In genomic region chr1:149848340-149848771, GRCh38 we compare ENCODE assay signal across 8 cellular contexts. TPM values are rescaled to one million over a fixed set of nuclear protein-coding genes. Genes with fewer than 3 reads are reported as not detected.
DNase-seq lines count a peak whose midpoint lies in the region; ATAC-seq lines count a peak whose summit lies in the region.

No MANE protein-coding gene starts in this region.

- peaks cover 62% of the 10 kb centered on the region for H3K4me1 Mint-ChIP-seq in activated naive CD4-positive, alpha-beta T cell treated with anti-CD3 and anti-CD28 coated beads, Interleukin-2, amount 50 U/mL, for 24 hours
- H3K4me1 Mint-ChIP-seq in T-helper 17 cell, result peaks cover 48% of the 10 kb centered on the region

- ATAC-seq in T-helper 17 cell (no peak), HG03565 (IDR thresholded peaks at IDR 0.05; ENCODE audit: unreplicated experiment) (no peak), GM21367 (IDR thresholded peaks at IDR 0.05; ENCODE audit: unreplicated experiment) (no peak), GM18519 (IDR thresholded peaks at IDR 0.05; ENCODE audit: low FRiP score, unreplicated experiment) (no peak)

- peak overlapping the region; percentile 80 for H3K27ac Mint-ChIP-seq in activated naive CD4-positive, alpha-beta T cell treated with anti-CD3 and anti-CD28 coated beads, Interleukin-2, amount 50 U/mL, for 24 hours
- H3K27ac Mint-ChIP-seq in T-helper 17 cell, result peak overlapping the region; percentile 93

- peak overlapping the region; percentile 60 for H3K27ac ChIP-seq in thymus (ENCODE audit: low read depth)

- WGBS in thymus, result 80% methylated on average over 1 of the region's 1 CpG

- no peaks in the 10 kb centered on the region for H3K27me3 ChIP-seq in thymus (ENCODE audit: control insufficient read depth, insufficient read depth)

- no peaks in the 10 kb centered on the region for H3K36me3 ChIP-seq in thymus (ENCODE audit: control insufficient read depth, insufficient read depth)

- no peaks in the 10 kb centered on the region for H3K9me3 ChIP-seq in T-helper 17 cell (ENCODE audit: control insufficient read depth, low read length, poor library complexity, severe bottlenecking)
- H3K9me3 ChIP-seq in thymus (ENCODE audit: control insufficient read depth), result no peaks in the 10 kb centered on the region

- no peaks in the 10 kb centered on the region for H3K27me3 Mint-ChIP-seq in activated naive CD4-positive, alpha-beta T cell treated with anti-CD3 and anti-CD28 coated beads, Interleukin-2, amount 50 U/mL, for 24 hours
- no peaks in the 10 kb centered on the region for H3K27me3 Mint-ChIP-seq in T-helper 17 cell

- H3K36me3 Mint-ChIP-seq in activated naive CD4-positive, alpha-beta T cell treated with anti-CD3 and anti-CD28 coated beads, Interleukin-2, amount 50 U/mL, for 24 hours, result peaks cover 4% of the 10 kb centered on the region
- peaks cover 6% of the 10 kb centered on the region for H3K36me3 Mint-ChIP-seq in T-helper 17 cell (ENCODE audit: low read depth)

- no peaks in the 10 kb centered on the region for H3K9me3 Mint-ChIP-seq in activated naive CD4-positive, alpha-beta T cell treated with anti-CD3 and anti-CD28 coated beads, Interleukin-2, amount 50 U/mL, for 24 hours

- H3K4me1 ChIP-seq in thymus (ENCODE audit: control insufficient read depth, insufficient read depth, low read length), result peaks cover 20% of the 10 kb centered on the region

- H3K4me3 Mint-ChIP-seq in activated naive CD4-positive, alpha-beta T cell treated with anti-CD3 and anti-CD28 coated beads, Interleukin-2, amount 50 U/mL, for 24 hours, result peak overlapping the region; percentile 88
- H3K4me3 Mint-ChIP-seq in T-helper 17 cell, result peak overlapping the region; percentile 96

- H3K4me3 ChIP-seq in thymus (ENCODE audit: low read length), result peak overlapping the region; percentile 66

- DNase-seq in activated naive CD4-positive, alpha-beta T cell treated with Interleukin-2 at 50 U/mL for 16 hours, result no peak
- DNase-seq in T-helper 17 cell, result no peak
- DNase-seq in glomerular visceral epithelial cell (ENCODE audit: extremely low spot score), result peak; percentile 0

RNA-seq across cellular contexts. Expression of gene BOLA1, which starts 51.0 kb away (rescaled TPM):
- total RNA-seq in T-helper 17 cell, result 1 to 10 TPM; 5.3 to 7.2 TPM
- polyA plus RNA-seq in thymus, result 44.7 TPM
